ENCODE assay signal across 8 cellular contexts in the genomic region with DNA sequence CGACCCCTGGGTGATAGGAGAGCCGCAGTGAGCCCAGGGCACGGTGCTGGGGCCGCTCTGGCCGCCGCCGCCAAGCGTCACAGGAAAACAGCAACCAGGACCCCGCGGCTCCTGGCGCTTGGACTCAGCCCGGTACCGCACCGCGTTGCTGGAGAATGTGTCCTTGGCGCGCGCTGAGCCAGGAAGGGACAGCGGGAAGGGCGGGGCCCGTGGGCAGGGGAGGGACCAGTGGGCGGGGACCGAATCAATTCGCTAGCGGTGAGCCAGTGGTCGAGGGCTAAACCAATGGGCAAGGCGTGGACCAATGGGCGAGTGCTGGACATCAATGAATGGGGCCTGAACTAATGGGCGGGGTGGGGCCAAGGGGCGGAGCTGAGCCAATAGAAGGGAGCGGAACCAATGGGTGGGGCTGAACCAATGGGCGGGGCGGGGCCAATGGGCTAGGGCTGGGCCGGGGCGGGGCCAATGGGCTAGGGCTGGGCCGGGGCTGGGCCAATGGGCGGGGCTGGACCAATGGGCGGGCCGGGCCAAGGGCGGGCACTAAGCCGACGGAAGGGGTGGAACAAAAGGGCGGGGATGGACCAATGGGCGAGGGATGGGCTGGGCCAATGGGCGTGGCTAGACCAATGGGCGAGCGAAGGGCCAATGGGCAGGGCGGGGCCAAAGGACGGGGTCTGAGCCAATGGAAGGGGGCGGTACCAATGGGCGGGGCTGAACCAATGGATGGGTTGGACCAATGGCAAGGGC. TPM values are rescaled to one million over a fixed set of nuclear protein-coding genes. Genes with fewer than 3 reads are reported as not detected.
DNase-seq lines count a peak whose midpoint lies in the region; ATAC-seq and TF ChIP-seq lines count a peak whose summit lies in the region.

No MANE protein-coding gene starts in this region.

- H3F3A ChIP-seq in MM.1S (ENCODE audit: insufficient read depth, low read length): no peaks in the 10 kb centered on the region

- 0% methylated on average over 5 to 7 of the region's 51 CpGs for WGBS in gastroesophageal sphincter (ENCODE audit: low coverage in 1 of 2), 2 donors
- WGBS in neuronal stem cell (ENCODE audit: extremely low coverage in 2 of 2, insufficient read length in 2 of 2, insufficient replicate concordance in 1 of 2), 2 donors: no CpG with 5 or more reads among the region's 51 CpGs

- H3K27ac ChIP-seq in MM.1S (ENCODE audit: low read length): peak overlapping the region; percentile 52; the same call in 1 of the 2 replicates
- H3K27ac ChIP-seq in gastroesophageal sphincter: peak overlapping the region; percentile 80 to 91 (median 89)
- H3K27ac ChIP-seq in neuronal stem cell (replicated peaks; ENCODE audit: low read length): peak overlapping the region; percentile 46
- H3K27ac ChIP-seq in substantia nigra (ENCODE audit: low read depth, low read length, poor library complexity, severe bottlenecking): peak overlapping the region; percentile 88

- ATAC-seq in gastroesophageal sphincter: peak; percentile 93

- H3K18ac ChIP-seq in neuronal stem cell (ENCODE audit: low read length): peak overlapping the region; percentile 97

- H2AFZ ChIP-seq in MM.1S (ENCODE audit: low read length): peak overlapping the region; percentile 97
- peak overlapping the region; percentile 76 for H2AFZ ChIP-seq in neuronal stem cell (ENCODE audit: low read length)

- no peak overlapping the region for H4K91ac ChIP-seq in neuronal stem cell (ENCODE audit: low read depth, low read length, poor library complexity)

- H3K27me3 ChIP-seq in H7 (ENCODE audit: control insufficient read depth, insufficient read depth, low read length) (no peaks in the 10 kb centered on the region), MM.1S (replicated peaks; ENCODE audit: insufficient read depth, low read length) (peaks cover 17% of the 10 kb centered on the region), gastroesophageal sphincter (no peaks in the 10 kb centered on the region), neuronal stem cell (ENCODE audit: control insufficient read depth in 3 of 3, insufficient read depth in 3 of 3, low read depth in 1 of 3, low read length in 3 of 3) (peaks cover 0 to 1% (median 0%) of the 10 kb centered on the region in 3 experiments)

- no peaks in the 10 kb centered on the region for H3K36me3 ChIP-seq in H7 (replicated peaks; ENCODE audit: control insufficient read depth, insufficient read depth, low read length)
- no peaks in the 10 kb centered on the region for H3K36me3 ChIP-seq in MM.1S (replicated peaks; ENCODE audit: insufficient read depth, low read length)
- peaks cover 0 to 7% of the 10 kb centered on the region in 2 donors for H3K36me3 ChIP-seq in gastroesophageal sphincter
- H3K36me3 ChIP-seq in neuronal stem cell (replicated peaks in 1 of 2; ENCODE audit: control insufficient read depth in 2 of 2, insufficient read depth in 2 of 2, low read length in 2 of 2): no peaks in the 10 kb centered on the region

- H3K4me2 ChIP-seq in MM.1S (ENCODE audit: low read depth, low read length) (peak overlapping the region; percentile 100), neuronal stem cell (ENCODE audit: insufficient read depth, low read length, poor library complexity, severe bottlenecking) (peak overlapping the region; percentile 98)

- peak overlapping the region; percentile 91 for H3K4me3 ChIP-seq in H7 (ENCODE audit: insufficient read depth, low read depth, low read length)
- H3K4me3 ChIP-seq in MM.1S (ENCODE audit: low read length): peak overlapping the region; percentile 96
- peak overlapping the region; percentile 55 to 57 for H3K4me3 ChIP-seq in gastroesophageal sphincter
- H3K4me3 ChIP-seq in neuronal stem cell (ENCODE audit: low read length in 2 of 2): peak overlapping the region; percentile 89 to 93

- H3K9me3 ChIP-seq in MM.1S (replicated peaks; ENCODE audit: insufficient read depth, low read length) (no peaks in the 10 kb centered on the region), gastroesophageal sphincter (no peaks in the 10 kb centered on the region), neuronal stem cell (replicated peaks in 1 of 2; ENCODE audit: control insufficient read depth in 2 of 2, insufficient read depth in 1 of 2, low read depth in 1 of 2, low read length in 2 of 2) (no peaks in the 10 kb centered on the region)

- peak overlapping the region; percentile 94 for H2AK5ac ChIP-seq in neuronal stem cell (ENCODE audit: low read depth, low read length)

- no peak overlapping the region for H2BK12ac ChIP-seq in neuronal stem cell (ENCODE audit: low read length)

- no peak for TF ChIP-seq EP300 in gastroesophageal sphincter (IDR thresholded peaks at IDR 0.05)

- H3K4me1 ChIP-seq in MM.1S (ENCODE audit: low read length): peaks cover 10% of the 10 kb centered on the region
- peaks cover 0 to 28% (median 9%) of the 10 kb centered on the region in 3 donors for H3K4me1 ChIP-seq in gastroesophageal sphincter
- H3K4me1 ChIP-seq in neuronal stem cell (ENCODE audit: control insufficient read depth in 2 of 2, insufficient read depth in 1 of 2, low read depth in 1 of 2, low read length in 2 of 2): peaks cover 2 to 3% of the 10 kb centered on the region in 2 donors

- no peaks in the 10 kb centered on the region for H4K20me1 ChIP-seq in MM.1S (ENCODE audit: insufficient read depth, low read length)

- TF ChIP-seq CTCF in MM.1S (IDR thresholded peaks at IDR 0.05; ENCODE audit: low read length) (no peak), gastroesophageal sphincter (IDR thresholded peaks at IDR 0.05) (peak in 1 of 4 experiments; percentile 3)

- H3K79me2 ChIP-seq in MM.1S (ENCODE audit: low read length): no peaks in the 10 kb centered on the region

- H3K23ac ChIP-seq in neuronal stem cell (ENCODE audit: low read depth, low read length, poor library complexity): peak overlapping the region; percentile 100

- H2BK5ac ChIP-seq in neuronal stem cell (ENCODE audit: low read length): peak overlapping the region; percentile 82

- no peak overlapping the region for H2BK120ac ChIP-seq in neuronal stem cell (ENCODE audit: low read depth, low read length)

- no peaks in the 10 kb centered on the region for H3K79me1 ChIP-seq in neuronal stem cell (ENCODE audit: low read depth, low read length)

- DNase-seq in ELR (ENCODE audit: low read depth) (peak; percentile 99), H7 (peak; percentile 99), MM.1S (peak; percentile 98), SIG-M5 treated with dmso at 0.1 percent for 504 hours (lab: John Stamatoyannopoulos, UW; ENCODE audit: unreplicated experiment) (peak; percentile 97), neuronal stem cell (ENCODE audit: low spot score) (peak; percentile 97), substantia nigra (lab: John Stamatoyannopoulos, UW) (peak; percentile 82 to 100 (median 100))
- DNase-seq in activated naive CD4-positive, alpha-beta T cell treated with Interleukin-2 at 50 U/mL for 16 hours: peak; percentile 94

- no peak overlapping the region for H3K4ac ChIP-seq in neuronal stem cell (ENCODE audit: low read length)

- H2BK15ac ChIP-seq in neuronal stem cell (ENCODE audit: low read length): no peak overlapping the region

- H4K8ac ChIP-seq in neuronal stem cell (ENCODE audit: low read depth, low read length): no peak overlapping the region

- TF ChIP-seq POLR2A in gastroesophageal sphincter (IDR thresholded peaks at IDR 0.05): peak; percentile 97

- H3K9ac ChIP-seq in MM.1S (ENCODE audit: low read length) (peak overlapping the region; percentile 77), neuronal stem cell (ENCODE audit: low read depth, low read length, poor library complexity) (peak overlapping the region; percentile 93)

- H3K9me2 ChIP-seq in MM.1S (replicated peaks; ENCODE audit: insufficient read depth, low read length): no peaks in the 10 kb centered on the region

- peak overlapping the region; percentile 75 for H3K14ac ChIP-seq in neuronal stem cell (ENCODE audit: low read length)

RNA-seq across cellular contexts. Expression of gene FLYWCH1, which starts 6.3 kb away (rescaled TPM):
- 22.7 and 33.5 TPM in 2 replicates for total RNA-seq in H7 (2014; rRNA removed; shearing (Covaris generic))
- 10 to 100 TPM; 34.5 to 66.5 (median 51.2) TPM for total RNA-seq in gastroesophageal sphincter
- 8.3 TPM for polyA plus RNA-seq in neuronal stem cell (2013, experiment 1 of 2)
- polyA plus RNA-seq in neuronal stem cell (2013, experiment 2 of 2): 8.3 TPM

RNA-seq across cellular contexts. Expression of gene FLYWCH2, which starts 22.4 kb away (rescaled TPM):
- 55.2 and 94.1 TPM in 2 replicates for total RNA-seq in H7 (2014; rRNA removed; shearing (Covaris generic))
- 10 to 100 TPM; 21.9 to 69.1 (median 38.8) TPM for total RNA-seq in gastroesophageal sphincter
- 25.5 TPM for polyA plus RNA-seq in neuronal stem cell (2013, experiment 1 of 2)
- polyA plus RNA-seq in neuronal stem cell (2013, experiment 2 of 2): 24.0 TPM

RNA-seq across cellular contexts. Expression of gene PRSS22, which starts 47.4 kb away (rescaled TPM):
- 0.80 and 0.85 TPM in 2 replicates for total RNA-seq in H7 (2014; rRNA removed; shearing (Covaris generic))
- total RNA-seq in gastroesophageal sphincter: 1 to 10 TPM in 2 of 4 donors, not detected in 2; 1.0 to 2.7 TPM
- polyA plus RNA-seq in neuronal stem cell (2013, experiment 1 of 2): not detected
- not detected for polyA plus RNA-seq in neuronal stem cell (2013, experiment 2 of 2)

RNA-seq across cellular contexts. Expression of gene KREMEN2, which starts 58.7 kb away (rescaled TPM):
- 17.6 and 20.9 TPM in 2 replicates for total RNA-seq in H7 (2014; rRNA removed; shearing (Covaris generic))
- not detected for total RNA-seq in gastroesophageal sphincter
- polyA plus RNA-seq in neuronal stem cell (2013, experiment 1 of 2): 3.8 TPM
- 3.9 TPM for polyA plus RNA-seq in neuronal stem cell (2013, experiment 2 of 2)

Comparison
In these comparisons a context has a peak if more than half of its experiments do, and no peak if none do; other contexts are left out.
1. Peak in every context shown above with its lines: DNase-seq, ATAC-seq, H3K4me3 ChIP-seq and H3K27ac ChIP-seq.